Comparison of ENCODE assay signal across 16 cellular contexts in genomic region chr3:12454076-12454807, GRCh38. TPM values are rescaled to one million over a fixed set of nuclear protein-coding genes. Genes with fewer than 3 reads are reported as not detected.
DNase-seq lines count a peak whose midpoint lies in the region; ATAC-seq and TF ChIP-seq lines count a peak whose summit lies in the region.
"Had no signal": no experiment of that assay in that cellular context is flagged by ENCODE, and none has a peak within 500 bp of the region (broad histone marks: within the 10 kb centered on the region; RNA-seq: fewer than 3 reads in every experiment).

No MANE protein-coding gene starts in this region.

- no peak overlapping the region for H2BK120ac ChIP-seq in mesenchymal stem cell (ENCODE audit: low read depth, low read length)

- no peak overlapping the region for H4K8ac ChIP-seq in mesenchymal stem cell (ENCODE audit: low read length)

- no peak for TF ChIP-seq RAD21 in Ishikawa (IDR thresholded peaks at IDR 0.05; ENCODE audit: low read depth)

- H2AFZ ChIP-seq in mesenchymal stem cell (ENCODE audit: low read depth, low read length) = no peak overlapping the region

- no peak overlapping the region for H3K4me2 ChIP-seq in mesenchymal stem cell (ENCODE audit: low read length, poor library complexity, severe bottlenecking)
- H3K4me2 ChIP-seq: BLaER1 treated with 17β-estradiol and CSF1 and Interleukin-3, amounts not matched to agents 10 nM and 100 nM had no signal

- H2BK5ac ChIP-seq in mesenchymal stem cell (ENCODE audit: low read depth, low read length, poor library complexity, severe bottlenecking) = no peak overlapping the region

- no peak overlapping the region for H3K27ac ChIP-seq in mesenchymal stem cell (ENCODE audit: low read length, poor library complexity, severe bottlenecking)
- H3K27ac ChIP-seq: BLaER1 treated with 17β-estradiol and CSF1 and Interleukin-3, amounts not matched to agents 10 nM and 100 nM; heart left ventricle; thoracic aorta had no signal

- H3K9ac ChIP-seq in adipocyte (ENCODE audit: low read length) = peak overlapping the region; percentile 30
- peak overlapping the region; percentile 20 for H3K9ac ChIP-seq in mesenchymal stem cell (ENCODE audit: low read length)
- H3K9ac ChIP-seq: BLaER1 treated with 17β-estradiol and CSF1 and Interleukin-3, amounts not matched to agents 10 nM and 100 nM had no signal

- no peaks in the 10 kb centered on the region for H3K79me1 ChIP-seq in mesenchymal stem cell (replicated peaks; ENCODE audit: low read length, poor library complexity, severe bottlenecking)

- H3K23ac ChIP-seq in mesenchymal stem cell (ENCODE audit: low read length in 2 of 2) = no peak overlapping the region

- H3K4me3 ChIP-seq in adipocyte (ENCODE audit: low read length) = no peak overlapping the region
- no peak overlapping the region for H3K4me3 ChIP-seq in mesenchymal stem cell (ENCODE audit: insufficient read depth in 1 of 2, low read depth in 1 of 2, low read length in 2 of 2)
- H3K4me3 ChIP-seq: BLaER1 treated with 17β-estradiol and CSF1 and Interleukin-3, amounts not matched to agents 10 nM and 100 nM; GM12878; heart left ventricle; MG63; thoracic aorta had no signal

- ATAC-seq in HG02610 (IDR thresholded peaks at IDR 0.05; ENCODE audit: unreplicated experiment) = no peak
- ATAC-seq: GM12878, heart left ventricle, left cardiac atrium had no signal

- no peak overlapping the region for H2BK12ac ChIP-seq in mesenchymal stem cell (ENCODE audit: low read length in 2 of 2)

- H3K4ac ChIP-seq in mesenchymal stem cell (ENCODE audit: low read depth in 1 of 2, low read length in 2 of 2) = no peak overlapping the region

- TF ChIP-seq EP300 in Ishikawa (IDR thresholded peaks at IDR 0.05; ENCODE audit: borderline replicate concordance) = no peak

- H3K14ac ChIP-seq in mesenchymal stem cell (ENCODE audit: low read length in 2 of 2) = no peak overlapping the region

- H3K18ac ChIP-seq in mesenchymal stem cell (ENCODE audit: low read depth in 1 of 2, low read length in 2 of 2) = no peak overlapping the region

- H3K9me3 ChIP-seq in adipocyte (ENCODE audit: control insufficient read depth, low read length) (no peaks in the 10 kb centered on the region), mesenchymal stem cell (ENCODE audit: control insufficient read depth, low read length) (peaks cover 3% of the 10 kb centered on the region)
- H3K9me3 ChIP-seq: MG63, thoracic aorta had no signal

- no peak overlapping the region for H2BK15ac ChIP-seq in mesenchymal stem cell (ENCODE audit: low read depth, poor library complexity, severe bottlenecking)

- H3K4me1 ChIP-seq in adipocyte (ENCODE audit: control insufficient read depth, insufficient read depth, low read length) (peaks cover 42% of the 10 kb centered on the region), mesenchymal stem cell (ENCODE audit: control insufficient read depth, insufficient read depth, low read depth, low read length) (peaks cover 10% of the 10 kb centered on the region)
- H3K4me1 ChIP-seq: heart left ventricle had no signal

- H3K27me3 ChIP-seq in adipocyte (replicated peaks; ENCODE audit: control insufficient read depth, insufficient read depth, low read length) (no peaks in the 10 kb centered on the region), mesenchymal stem cell (ENCODE audit: control insufficient read depth in 1 of 2, insufficient read depth in 1 of 2, low read length in 2 of 2) (no peaks in the 10 kb centered on the region)
- H3K27me3 ChIP-seq: BLaER1 treated with 17β-estradiol and CSF1 and Interleukin-3, amounts not matched to agents 10 nM and 100 nM; heart left ventricle; MG63 had no signal

- H3K36me3 ChIP-seq in adipocyte (ENCODE audit: control insufficient read depth, insufficient read depth, low read length, severe bottlenecking) (peaks cover 3% of the 10 kb centered on the region), mesenchymal stem cell (ENCODE audit: control insufficient read depth in 1 of 2, insufficient read depth in 2 of 2, low read depth in 1 of 2, low read length in 2 of 2) (no peaks in the 10 kb centered on the region)
- H3K36me3 ChIP-seq: BLaER1 treated with 17β-estradiol and CSF1 and Interleukin-3, amounts not matched to agents 10 nM and 100 nM; heart left ventricle; MG63; thoracic aorta had no signal

- H2AK5ac ChIP-seq in mesenchymal stem cell (ENCODE audit: low read length, severe bottlenecking) = no peak overlapping the region

- H4K91ac ChIP-seq in mesenchymal stem cell (ENCODE audit: low read length) = no peak overlapping the region

- DNase-seq in EH (ENCODE audit: low read depth) (peak; percentile 24), adipocyte (ENCODE audit: low read depth) (peak; percentile 15), mesenchymal stem cell (no peak), activated gamma-delta T cell (lab: John Stamatoyannopoulos, UW) (no peak)
- DNase-seq in stimulated activated CD4-positive, alpha-beta T cell treated with anti-CD3 and anti-CD28 coated beads, Interleukin-2, amount 100 ng/mL, for 24 hours = no peak
- DNase-seq: activated naive CD4-positive, alpha-beta T cell treated with anti-CD3 and anti-CD28 coated beads, Interleukin-2, amount 50 U/mL, for 16 hours; central memory CD4-positive, alpha-beta T cell; DMS79 treated with DMSO at 0.1 percent for 48 hours; heart left ventricle; left cardiac atrium; MG63 had no signal

- WGBS in mesenchymal stem cell = 70% methylated on average over 3 of the region's 5 CpGs

TF ChIP-seq in Ishikawa, 13 proteins besides CTCF, POLR2A, EP300 and RAD21:
- TF ChIP-seq MAX (IDR thresholded peaks at IDR 0.05) (no peak), REST (IDR thresholded peaks at IDR 0.05; ENCODE audit: low read depth) (peak; percentile 60)

RNA-seq across cellular contexts. Expression of gene TSEN2, which starts 30.0 kb away (rescaled TPM):
- polyA plus RNA-seq in mesenchymal stem cell (2013, experiment 1 of 2) = 3.8 TPM
- 4.3 TPM for polyA plus RNA-seq in mesenchymal stem cell (2013, experiment 2 of 2)

Comparison
In these comparisons a context has a peak if more than half of its experiments do, and no peak if none do; other contexts are left out.
1. DNase-seq: peak in EH (single experiment) and adipocyte (single experiment); none in mesenchymal stem cell (single experiment), stimulated activated CD4-positive, alpha-beta T cell treated with anti-CD3 and anti-CD28 coated beads, Interleukin-2, amount 100 ng/mL, for 24 hours (0 of 2) and activated gamma-delta T cell (single experiment).